In genomic region chr15:59148160-59148810, GRCh38 we compare ENCODE assay signal across 24 cellular contexts. TPM values are rescaled to one million over a fixed set of nuclear protein-coding genes. Genes with fewer than 3 reads are reported as not detected.
DNase-seq lines count a peak whose midpoint lies in the region; ATAC-seq, FAIRE-seq and TF ChIP-seq lines count a peak whose summit lies in the region.
"Had no signal": no experiment of that assay in that cellular context is flagged by ENCODE, and none has a peak within 500 bp of the region (broad histone marks: within the 10 kb centered on the region; RNA-seq: fewer than 3 reads in every experiment).

No MANE protein-coding gene starts in this region.

- peaks cover 13% of the 10 kb centered on the region for H3K36me3 ChIP-seq in H7 (replicated peaks; ENCODE audit: control insufficient read depth, insufficient read depth, low read length)
- H3K36me3 ChIP-seq in astrocyte (ENCODE audit: insufficient read depth, low read length): peaks cover 38% of the 10 kb centered on the region
- H3K36me3 ChIP-seq in hepatocyte (replicated peaks; ENCODE audit: insufficient read depth, low read depth): no peaks in the 10 kb centered on the region

- 0 out of 6 replicates have a peak overlapping the region, but pooled peaks of 1 of the 2 experiments have one; percentile 1 for H3K27ac ChIP-seq in A549
- no peak overlapping the region for H3K27ac ChIP-seq in astrocyte (ENCODE audit: low read depth, low read length)
- H3K27ac ChIP-seq in hepatocyte: peak overlapping the region; percentile 24
- H3K27ac ChIP-seq: Peyer's patch had no signal

- no peak for ATAC-seq in A549
- ATAC-seq in HG03439 (IDR thresholded peaks at IDR 0.05; ENCODE audit: unreplicated experiment): no peak
- ATAC-seq: activated CD8-positive, alpha-beta memory T cell treated with anti-CD3 and anti-CD28 coated beads, Interleukin-2, amount 10 ng/mL, durations not matched to agents 7 days and 5 days; effector memory CD8-positive, alpha-beta T cell; right cardiac atrium had no signal

- no peak for TF ChIP-seq CTCF in A549 (IDR thresholded peaks at IDR 0.05)
- TF ChIP-seq CTCF in astrocyte (IDR thresholded peaks at IDR 0.05; ENCODE audit: insufficient read depth, low read depth, low read length): no peak
- no peak for TF ChIP-seq CTCF in hepatocyte (IDR thresholded peaks at IDR 0.05; ENCODE audit: poor library complexity)

- H3K4me3 ChIP-seq in A549 (no peak overlapping the region), H7 (ENCODE audit: insufficient read depth, low read depth, low read length) (no peak overlapping the region), astrocyte (ENCODE audit: insufficient read depth, low read depth, low read length) (no peak overlapping the region), hepatocyte (no peak overlapping the region)
- H3K4me3 ChIP-seq: Peyer's patch had no signal

- no peak overlapping the region for H3K27ac Mint-ChIP-seq in astrocyte (ENCODE audit: unreplicated experiment)
- H3K27ac Mint-ChIP-seq: activated CD8-positive, alpha-beta memory T cell treated with anti-CD3 and anti-CD28 coated beads, Interleukin-2, amount 10 ng/mL, durations not matched to agents 7 days and 5 days; effector memory CD8-positive, alpha-beta T cell had no signal

- TF ChIP-seq EP300 in A549 (IDR thresholded peaks at IDR 0.05): no peak

- H3K9ac ChIP-seq in astrocyte (ENCODE audit: low read length): no peak overlapping the region

- WGBS in A549 (ENCODE audit: missing lambda C conversion rate): 84% methylated on average over 2 of the region's 2 CpGs
- WGBS in hepatocyte (ENCODE audit: low lambda C conversion rate, missing lambda C conversion rate): 45% methylated on average over 2 of the region's 2 CpGs

- TF ChIP-seq RAD21 in A549 (conservative IDR thresholded peaks at IDR 0.05 in 1 of 2, IDR thresholded peaks at IDR 0.05 in 1 of 2): no peak

- H3K79me2 ChIP-seq in astrocyte (ENCODE audit: insufficient read depth, low read length) (no peaks in the 10 kb centered on the region), hepatocyte (no peaks in the 10 kb centered on the region)

- H3K4me1 Mint-ChIP-seq in astrocyte (ENCODE audit: low read depth, unreplicated experiment): no peaks in the 10 kb centered on the region
- H3K4me1 Mint-ChIP-seq: activated CD8-positive, alpha-beta memory T cell treated with anti-CD3 and anti-CD28 coated beads, Interleukin-2, amount 10 ng/mL, durations not matched to agents 7 days and 5 days; central memory CD8-positive, alpha-beta T cell had no signal

- no peak for TF ChIP-seq POLR2A in A549 (IDR thresholded peaks at IDR 0.05; ENCODE audit: low read length)

- H3K4me3 Mint-ChIP-seq in astrocyte (ENCODE audit: unreplicated experiment): no peak overlapping the region
- H3K4me3 Mint-ChIP-seq: activated CD8-positive, alpha-beta memory T cell treated with anti-CD3 and anti-CD28 coated beads, Interleukin-2, amount 10 ng/mL, durations not matched to agents 7 days and 5 days; central memory CD8-positive, alpha-beta T cell; effector memory CD8-positive, alpha-beta T cell had no signal

- DNase-seq in A549 (ENCODE audit: low read depth in 1 of 2, low spot score in 1 of 2): no peak
- DNase-seq in H7: peak; percentile 51
- DNase-seq in astrocyte (ENCODE audit: low read depth): peak; percentile 35
- DNase-seq in hepatocyte (ENCODE audit: low spot score): no peak
- DNase-seq in putamen (ENCODE audit: low spot score): no peak
- no peak for DNase-seq in NCI-H1417 treated with DMSO at 0.1 percent for 48 hours (lab: John Stamatoyannopoulos, UW)
- no peak for DNase-seq in NCI-H2081 treated with DMSO at 0.1 percent for 48 hours (lab: John Stamatoyannopoulos, UW)
- DNase-seq: activated CD8-positive, alpha-beta memory T cell treated with anti-CD3 and anti-CD28 coated beads, Interleukin-2, amount 10 ng/mL, durations not matched to agents 7 days and 5 days; DND-41; effector memory CD8-positive, alpha-beta T cell; HCEC 1CT; hypothalamus; NCI-H1436; NCI-H2171 treated with DMSO at 0.1 percent for 48 hours; NCI-H82; Peyer's patch; right cardiac atrium; stimulated activated naive CD4-positive, alpha-beta T cell had no signal

- FAIRE-seq in A549 (lab: Jason Lieb, UNC) (no peak), astrocyte (lab: Jason Lieb, UNC) (no peak)
- FAIRE-seq: A204.1 had no signal

- no peaks in the 10 kb centered on the region for H3K27me3 Mint-ChIP-seq in astrocyte (ENCODE audit: low read depth, unreplicated experiment)
- H3K27me3 Mint-ChIP-seq: activated CD8-positive, alpha-beta memory T cell treated with anti-CD3 and anti-CD28 coated beads, Interleukin-2, amount 10 ng/mL, durations not matched to agents 7 days and 5 days; central memory CD8-positive, alpha-beta T cell; effector memory CD8-positive, alpha-beta T cell had no signal

- H2AFZ ChIP-seq in astrocyte (ENCODE audit: low read depth, low read length) (no peak overlapping the region), hepatocyte (no peak overlapping the region)

- H4K20me1 ChIP-seq in astrocyte (ENCODE audit: insufficient read depth, low read length) (peaks cover 9% of the 10 kb centered on the region), hepatocyte (ENCODE audit: insufficient read depth, poor library complexity, severe bottlenecking) (no peaks in the 10 kb centered on the region)

- H3K4me2 ChIP-seq in A549 (no peak overlapping the region), astrocyte (ENCODE audit: low read length) (no peak overlapping the region), hepatocyte (no peak overlapping the region)

- H3K9me3 Mint-ChIP-seq in astrocyte (ENCODE audit: unreplicated experiment): no peaks in the 10 kb centered on the region
- H3K9me3 Mint-ChIP-seq: central memory CD8-positive, alpha-beta T cell; effector memory CD8-positive, alpha-beta T cell had no signal

- H3K4me1 ChIP-seq in A549 (peaks cover 16% of the 10 kb centered on the region; the same call in 1 of the 3 replicates), astrocyte (ENCODE audit: insufficient read depth, low read length) (no peaks in the 10 kb centered on the region), hepatocyte (ENCODE audit: insufficient read depth) (no peaks in the 10 kb centered on the region)
- H3K4me1 ChIP-seq: Peyer's patch had no signal

- H3K36me3 Mint-ChIP-seq in astrocyte (ENCODE audit: low read depth, unreplicated experiment): peaks cover 23% of the 10 kb centered on the region

- CTCF ChIA-PET in A549 (lab: Yijun Ruan, JAX): interaction anchor here (0.8 to 1.2 kb wide), 3 partner anchors 10 to 353 kb away, joined by 3 read pairs; no protein-coding TSS in a partner anchor

- no peaks in the 10 kb centered on the region for H3K9me3 ChIP-seq in A549
- H3K9me3 ChIP-seq in astrocyte (ENCODE audit: insufficient read depth, low read depth, low read length): no peaks in the 10 kb centered on the region
- no peaks in the 10 kb centered on the region for H3K9me3 ChIP-seq in hepatocyte (ENCODE audit: low read depth)
- H3K9me3 ChIP-seq: Peyer's patch had no signal

- H3K9me2 ChIP-seq in hepatocyte (replicated peaks; ENCODE audit: insufficient read depth): no peaks in the 10 kb centered on the region

- no peaks in the 10 kb centered on the region for H3K27me3 ChIP-seq in H7 (ENCODE audit: control insufficient read depth, insufficient read depth, low read length)
- H3K27me3 ChIP-seq in astrocyte (ENCODE audit: insufficient read depth, low read length): no peaks in the 10 kb centered on the region
- no peaks in the 10 kb centered on the region for H3K27me3 ChIP-seq in hepatocyte
- H3K27me3 ChIP-seq: Peyer's patch had no signal

- POLR2A ChIA-PET in A549 (lab: Yijun Ruan, JAX): no interaction called here

TF ChIP-seq in A549, 52 proteins besides CTCF, POLR2A, EP300 and RAD21:
- TF ChIP-seq MAZ (IDR thresholded peaks at IDR 0.05; ENCODE audit: borderline replicate concordance, low read depth, low read length): no peak
- TF ChIP-seq NFE2L2 (conservative IDR thresholded peaks at IDR 0.05; ENCODE audit: low read length): 0 out of 2 replicates have a peak, but pooled peaks have one; percentile 4

RNA-seq across cellular contexts. Expression of gene CCNB2, which starts 43.3 kb away (rescaled TPM):
- polyA plus RNA-seq in A549 (2011; rRNA removed) (121 and 144 TPM in 2 replicates), A549 (2017; fragmentation: RNase III; extraction: RNeasy Plus Mini Kit Qiagen cat#74134 plus additional on column Dnase treatment) (91.1 to 96.4 TPM (median 94.5 TPM) in 3 replicates), hepatocyte (15.3 and 18.9 TPM in 2 replicates)
- 89.5 and 99.6 TPM in 2 replicates for polyA plus RNA-seq in A549 (2012; cell fraction: cytosol; rRNA removed)
- polyA plus RNA-seq in A549 (2012; cell fraction: nucleus; rRNA removed): 65.7 and 86.3 TPM in 2 replicates
- polyA minus RNA-seq in A549 (2011; rRNA and poly(A)+ RNA removed): 55.8 and 57.3 TPM in 2 replicates
- total RNA-seq in H7 (2014; rRNA removed; shearing (Covaris generic)): 103 and 128 TPM in 2 replicates
- total RNA-seq in astrocyte (5.9 and 7.9 TPM in 2 replicates), hepatocyte (15.1 and 20.9 TPM in 2 replicates)

RNA-seq across cellular contexts. Expression of gene LDHAL6B, which starts 58.4 kb away (rescaled TPM):
- polyA plus RNA-seq in A549 (2011; rRNA removed): not detected in 2 replicates
- polyA plus RNA-seq in A549 (2012; cell fraction: cytosol; rRNA removed): not detected in 2 replicates
- polyA plus RNA-seq in A549 (2012; cell fraction: nucleus; rRNA removed): 0.05 TPM in 1 of 2 replicates, not detected in the other
- polyA plus RNA-seq in A549 (2017; fragmentation: RNase III; extraction: RNeasy Plus Mini Kit Qiagen cat#74134 plus additional on column Dnase treatment): not detected in 3 replicates
- not detected in 2 replicates for polyA minus RNA-seq in A549 (2011; rRNA and poly(A)+ RNA removed)
- total RNA-seq in H7 (2014; rRNA removed; shearing (Covaris generic)): not detected in 2 replicates
- total RNA-seq in astrocyte: not detected in 2 replicates
- not detected in 2 replicates for total RNA-seq in hepatocyte
- 0.17 TPM in 1 of 2 replicates, not detected in the other for polyA plus RNA-seq in hepatocyte
- total RNA-seq: activated CD8-positive, alpha-beta memory T cell treated with anti-CD3 and anti-CD28 coated beads, Interleukin-2, amount 10 ng/mL, durations not matched to agents 7 days and 5 days; HT-29; left lobe of liver; mononuclear cell; Peyer's patch; right cardiac atrium had no signal
- polyA plus RNA-seq: right cardiac atrium had no signal

Comparison
In these comparisons a context has a peak if more than half of its experiments do, and no peak if none do; other contexts are left out.
1. DNase-seq: peak in H7 (single experiment) and astrocyte (single experiment); none in A549 (0 of 2), hepatocyte (single experiment), putamen (single experiment), NCI-H1417 treated with DMSO at 0.1 percent for 48 hours (single experiment) and NCI-H2081 treated with DMSO at 0.1 percent for 48 hours (single experiment).